20 cellular contexts compared by ENCODE assay signal in the genomic region with DNA sequence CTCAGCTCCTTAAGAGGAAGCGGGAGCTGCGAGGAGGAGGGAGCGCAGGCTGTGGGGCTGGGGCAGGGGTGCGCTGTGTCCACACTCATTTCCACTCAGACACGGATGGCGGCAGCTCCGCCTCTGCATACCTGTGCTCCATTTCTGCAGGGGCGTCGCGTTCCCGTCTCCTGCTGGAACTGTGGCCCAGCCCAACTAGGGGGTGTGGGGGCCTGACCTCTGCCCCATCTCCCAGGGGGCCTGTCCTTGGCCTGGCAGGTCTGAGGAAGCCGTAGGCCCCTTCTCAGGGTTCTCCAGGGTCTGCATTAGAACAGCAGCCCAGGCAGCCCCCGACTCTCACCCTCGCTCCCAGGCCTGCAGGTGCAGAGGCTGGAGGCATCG.
"Had no signal": no experiment of that assay in that cellular context is flagged by ENCODE, and none has a peak within 500 bp of the region (broad histone marks: within the 10 kb centered on the region; RNA-seq: fewer than 3 reads in every experiment).

No MANE protein-coding gene starts in this region.

- H3K27ac ChIP-seq: SJSA1, SK-N-MC had no signal

- H3K4me3 ChIP-seq: SJSA1, SK-N-MC had no signal

- H3K27me3 ChIP-seq: SJSA1 had no signal

- DNase-seq: KBM-7; MV-4-11; NCI-H1048; NCI-H1105; NCI-H1417; NCI-H1436 treated with DMSO at 0.1 percent for 48 hours; NCI-H1694; NCI-H187 treated with DMSO at 0.1 percent for 48 hours; NCI-H2029 treated with DMSO at 0.1 percent for 48 hours; NCI-H2107; NCI-H2227 treated with DMSO at 0.1 percent for 48 hours; NCI-H524; NCI-H774; NK-92 treated with Interleukin-12 subunit alpha and Interleukin-12 subunit beta, amount 100 ng/mL, for 24 hours; PC-3; SHP77 treated with DMSO at 0.1 percent for 48 hours had no signal

- H3K36me3 ChIP-seq: SJSA1 had no signal

- H3K4me1 ChIP-seq: SJSA1 had no signal

- ATAC-seq: Panc1, PC-3, Right ventricle myocardium inferior had no signal
